ENCODE assay signal across 9 cellular contexts in genomic region chr1:2611034-2611501, GRCh38. TPM values are rescaled to one million over a fixed set of nuclear protein-coding genes. Genes with fewer than 3 reads are reported as not detected.
DNase-seq lines count a peak whose midpoint lies in the region; ATAC-seq, FAIRE-seq and TF ChIP-seq lines count a peak whose summit lies in the region.
"Had no signal": no experiment of that assay in that cellular context is flagged by ENCODE, and none has a peak within 500 bp of the region (broad histone marks: within the 10 kb centered on the region; RNA-seq: fewer than 3 reads in every experiment).

No MANE protein-coding gene starts in this region.

- no peaks in the 10 kb centered on the region for H3K36me3 ChIP-seq in prostate gland

- no peak for TF ChIP-seq POLR2A in prostate gland (IDR thresholded peaks at IDR 0.05)

- no peaks in the 10 kb centered on the region for H3K4me1 ChIP-seq in prostate gland (replicated peaks)

- peaks cover 23% of the 10 kb centered on the region for H3K9me3 Mint-ChIP-seq in dendritic cell treated with granulocyte-macrophage colony-stimulating factor and Interleukin-4, amounts not matched to agents 40 ng/mL and 50 ng/mL, for 4 days
- H3K9me3 Mint-ChIP-seq in nephron: peaks cover 23% of the 10 kb centered on the region

- H3K27ac Mint-ChIP-seq in dendritic cell treated with granulocyte-macrophage colony-stimulating factor and Interleukin-4, amounts not matched to agents 40 ng/mL and 50 ng/mL, for 4 days: no peak overlapping the region
- no peak overlapping the region for H3K27ac Mint-ChIP-seq in nephron

- H3K27me3 ChIP-seq in prostate gland (replicated peaks; ENCODE audit: insufficient read depth): no peaks in the 10 kb centered on the region

- H3K27me3 Mint-ChIP-seq in dendritic cell treated with granulocyte-macrophage colony-stimulating factor and Interleukin-4, amounts not matched to agents 40 ng/mL and 50 ng/mL, for 4 days: peaks cover 28% of the 10 kb centered on the region
- peaks cover 9% of the 10 kb centered on the region for H3K27me3 Mint-ChIP-seq in nephron (ENCODE audit: low read depth)

- intact Hi-C loops in dendritic cell treated with granulocyte-macrophage colony-stimulating factor and Interleukin-4, amounts not matched to agents 40 ng/mL and 50 ng/mL, for 4 days (cut with micrococcal nuclease): no loop called here
- intact Hi-C loops in prostate gland (cut with DNase I): no loop called here

- TF ChIP-seq CTCF in nephron (IDR thresholded peaks at IDR 0.05; ENCODE audit: unreplicated experiment in 3 of 3) (no peak), prostate gland (IDR thresholded peaks at IDR 0.05) (no peak)

- no peak overlapping the region for H3K4me3 ChIP-seq in prostate gland

- H3K4me3 Mint-ChIP-seq in dendritic cell treated with granulocyte-macrophage colony-stimulating factor and Interleukin-4, amounts not matched to agents 40 ng/mL and 50 ng/mL, for 4 days: peak overlapping the region; percentile 51
- H3K4me3 Mint-ChIP-seq in nephron: peak overlapping the region in 2 of 3 experiments; percentile 6 to 13

- FAIRE-seq in HTR-8/SVneo (lab: Jason Lieb, UNC): no peak

- 7% methylated on average over 17 of the region's 24 CpGs for WGBS in prostate gland

- DNase-seq in DMS153 treated with DMSO at 0.1 percent for 48 hours (lab: John Stamatoyannopoulos, UW; ENCODE audit: unreplicated experiment) (peak; percentile 88), NCI-H146 (lab: John Stamatoyannopoulos, UW) (peak; percentile 90), HTR-8/SVneo (ENCODE audit: insufficient read length, low spot score) (no peak), cerebellum (ENCODE audit: low spot score) (no peak), prostate gland (ENCODE audit: low spot score) (no peak)
- DNase-seq: T1000 had no signal

- no peaks in the 10 kb centered on the region for H3K9me3 ChIP-seq in prostate gland

- no peaks in the 10 kb centered on the region for H3K36me3 Mint-ChIP-seq in dendritic cell treated with granulocyte-macrophage colony-stimulating factor and Interleukin-4, amounts not matched to agents 40 ng/mL and 50 ng/mL, for 4 days (ENCODE audit: low read depth)
- no peaks in the 10 kb centered on the region for H3K36me3 Mint-ChIP-seq in nephron (ENCODE audit: low read depth)

- no peak overlapping the region for H3K27ac ChIP-seq in prostate gland

- no peak for ATAC-seq in GM21825 (IDR thresholded peaks at IDR 0.05; ENCODE audit: unreplicated experiment)

- H3K4me1 Mint-ChIP-seq in dendritic cell treated with granulocyte-macrophage colony-stimulating factor and Interleukin-4, amounts not matched to agents 40 ng/mL and 50 ng/mL, for 4 days (ENCODE audit: low read depth): no peaks in the 10 kb centered on the region
- peaks cover 8% of the 10 kb centered on the region for H3K4me1 Mint-ChIP-seq in nephron

RNA-seq across cellular contexts. Expression of gene MMEL1, which starts 21.7 kb away (rescaled TPM):
- total RNA-seq in cerebellum (1.3 TPM), prostate gland (10 to 100 TPM in 1 of 2 donors, 1 to 10 TPM in 1; 4.6 to 13.6 TPM)

RNA-seq across cellular contexts. Expression of gene PRXL2B, which starts 24.5 kb away (rescaled TPM):
- total RNA-seq in cerebellum (12.1 TPM), prostate gland (10 to 100 TPM; 20.3 to 25.8 TPM)

RNA-seq across cellular contexts. Expression of gene TNFRSF14, which starts 54.9 kb away (rescaled TPM):
- total RNA-seq in cerebellum (2.4 TPM), prostate gland (100 to 1,000 TPM in 1 of 2 donors, 10 to 100 TPM in 1; 83.3 to 105 TPM)

Comparison
In these comparisons a context has a peak if more than half of its experiments do, and no peak if none do; other contexts are left out.
1. DNase-seq: peak in DMS153 treated with DMSO at 0.1 percent for 48 hours (single experiment) and NCI-H146 (single experiment); none in HTR-8/SVneo (single experiment), cerebellum (single experiment) and prostate gland (single experiment).
2. RNA of gene TNFRSF14, which starts 54.9 kb away (total RNA-seq): 83.3 to 105 TPM in prostate gland; 2.4 TPM in cerebellum (single experiment); every median in the first group is over 10 times any median in the second.